In the genomic region with DNA sequence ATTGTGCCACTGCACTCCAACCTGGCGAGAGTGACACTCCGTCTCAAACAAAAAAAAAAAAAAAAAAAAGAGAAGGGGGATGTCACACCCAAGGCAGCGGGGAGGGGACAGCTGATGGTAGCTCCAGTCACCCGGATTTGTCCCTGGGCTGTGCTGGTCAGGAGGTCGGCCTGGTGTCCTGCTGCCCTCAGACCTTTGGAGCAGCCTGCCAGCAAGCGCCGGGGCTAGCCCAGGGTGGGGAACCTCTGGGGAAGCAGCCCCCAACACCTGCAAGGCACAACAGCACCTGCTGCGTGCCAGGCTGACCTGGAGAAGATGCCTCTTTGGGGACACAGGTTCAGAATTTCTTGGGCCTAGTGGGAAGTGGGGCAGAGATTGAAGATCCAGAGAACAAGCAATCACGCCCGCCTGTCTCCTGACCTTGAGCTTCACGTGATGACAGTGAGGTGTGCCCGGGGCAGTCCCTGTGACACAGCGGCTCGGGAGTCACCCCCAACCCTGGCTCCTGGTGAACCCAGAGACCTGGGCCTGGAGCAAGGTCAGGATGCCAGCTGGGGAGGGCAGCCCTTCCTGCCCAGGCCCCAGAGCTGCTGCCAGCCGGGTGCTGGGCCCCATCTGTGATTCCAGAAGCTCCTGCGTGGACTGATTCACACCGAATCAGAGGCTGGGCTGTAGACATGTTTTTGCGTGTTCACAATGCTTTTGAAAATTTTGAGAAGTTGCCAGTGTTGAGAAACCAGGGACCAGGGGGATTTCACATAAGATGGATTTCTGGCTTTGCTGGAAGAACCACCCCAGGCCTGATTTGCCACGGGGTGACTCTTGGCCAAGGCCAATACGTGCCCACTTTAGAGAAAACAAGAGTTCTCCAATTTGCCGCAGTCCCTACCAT, we compare ENCODE assay signal across 16 cellular contexts.
A peak's percentile ranks its signal among the peaks of the same experiment; 100 is the strongest.
DNase-seq lines count a peak whose midpoint lies in the region; FAIRE-seq and TF ChIP-seq lines count a peak whose summit lies in the region.
"Had no signal": no experiment of that assay in that cellular context is flagged by ENCODE, and none has a peak within 500 bp of the region (broad histone marks: within the 10 kb centered on the region; RNA-seq: fewer than 3 reads in every experiment).

No MANE protein-coding gene starts in this region.

- H3K27me3 ChIP-seq in PC-9 (ENCODE audit: insufficient read depth, low read depth): no peaks in the 10 kb centered on the region
- H3K27me3 ChIP-seq: MG63 had no signal

- peaks cover 77% of the 10 kb centered on the region for H4K20me1 ChIP-seq in PC-9 (ENCODE audit: insufficient read depth)

- peak overlapping the region; percentile 17 for H3K27ac Mint-ChIP-seq in dendritic cell treated with granulocyte-macrophage colony-stimulating factor and Interleukin-4, amounts not matched to agents 40 ng/mL and 50 ng/mL, for 4 days
- peak overlapping the region; percentile 89 for H3K27ac Mint-ChIP-seq in neural crest cell (ENCODE audit: unreplicated experiment)

- no peak overlapping the region for H3K4me3 Mint-ChIP-seq in dendritic cell treated with granulocyte-macrophage colony-stimulating factor and Interleukin-4, amounts not matched to agents 40 ng/mL and 50 ng/mL, for 4 days
- no peak overlapping the region for H3K4me3 Mint-ChIP-seq in neural crest cell

- FAIRE-seq in urothelium cell line (lab: Jason Lieb, UNC): no peak
- FAIRE-seq: endometrium, GM18507 had no signal

- H3K36me3 Mint-ChIP-seq in dendritic cell treated with granulocyte-macrophage colony-stimulating factor and Interleukin-4, amounts not matched to agents 40 ng/mL and 50 ng/mL, for 4 days (ENCODE audit: low read depth): peaks cover 100% of the 10 kb centered on the region
- peaks cover 10% of the 10 kb centered on the region for H3K36me3 Mint-ChIP-seq in neural crest cell (ENCODE audit: low read depth)

- TF ChIP-seq CTCF in AG10803 (conservative IDR thresholded peaks at IDR 0.05; ENCODE audit: low read length): no peak
- no peak for TF ChIP-seq CTCF in PC-9 (conservative IDR thresholded peaks at IDR 0.05)
- no peak for TF ChIP-seq CTCF in neural crest cell (conservative IDR thresholded peaks at IDR 0.05)

- 0 out of 2 replicates have a peak overlapping the region, but pooled peaks have one; percentile 16 for H3K27ac ChIP-seq in PC-9

- no TSS peak for BruUV-seq in PC-9 (replicated peaks; lab: Mats Ljungman, UMichigan)

- H3K4me1 Mint-ChIP-seq in dendritic cell treated with granulocyte-macrophage colony-stimulating factor and Interleukin-4, amounts not matched to agents 40 ng/mL and 50 ng/mL, for 4 days (ENCODE audit: low read depth): peaks cover 34% of the 10 kb centered on the region
- H3K4me1 Mint-ChIP-seq in neural crest cell: peaks cover under 1% of the 10 kb centered on the region

- no peak overlapping the region for H2AFZ ChIP-seq in PC-9

- H3K4me1 ChIP-seq in PC-9 (replicated peaks; ENCODE audit: insufficient read depth): no peaks in the 10 kb centered on the region

- no peaks in the 10 kb centered on the region for H3K27me3 Mint-ChIP-seq in dendritic cell treated with granulocyte-macrophage colony-stimulating factor and Interleukin-4, amounts not matched to agents 40 ng/mL and 50 ng/mL, for 4 days
- H3K27me3 Mint-ChIP-seq in neural crest cell (ENCODE audit: low read depth): no peaks in the 10 kb centered on the region

- peaks cover 13% of the 10 kb centered on the region for H3K36me3 ChIP-seq in PC-9 (ENCODE audit: low read depth)

- no peaks in the 10 kb centered on the region for H3K9me3 ChIP-seq in PC-9 (ENCODE audit: insufficient read depth, low read depth)
- H3K9me3 ChIP-seq: MG63 had no signal

- H3K79me2 ChIP-seq in PC-9 (ENCODE audit: low read depth): peaks cover 43% of the 10 kb centered on the region

- no peaks in the 10 kb centered on the region for H3K9me3 Mint-ChIP-seq in dendritic cell treated with granulocyte-macrophage colony-stimulating factor and Interleukin-4, amounts not matched to agents 40 ng/mL and 50 ng/mL, for 4 days
- H3K9me3 Mint-ChIP-seq in neural crest cell: no peaks in the 10 kb centered on the region

- H3F3A ChIP-seq in PC-9 (ENCODE audit: insufficient read depth, low read depth): peaks cover 33% of the 10 kb centered on the region; the same call in 1 of the 2 replicates

- intact Hi-C loops in PC-9 (cut with micrococcal nuclease; ENCODE audit: unreplicated experiment): loop anchor here (2.0 kb wide), 1 partner anchor 91 kb away; no protein-coding TSS in a partner anchor
- intact Hi-C loops in dendritic cell treated with granulocyte-macrophage colony-stimulating factor and Interleukin-4, amounts not matched to agents 40 ng/mL and 50 ng/mL, for 4 days (cut with micrococcal nuclease): no loop called here

- no peak overlapping the region for H3K4me3 ChIP-seq in AG10803 (ENCODE audit: low read length)
- H3K4me3 ChIP-seq in PC-9: no peak overlapping the region
- H3K4me3 ChIP-seq: MG63 had no signal

- DNase-seq in AG10803 (ENCODE audit: low read depth) (peak; percentile 54), PC-9 (no peak), neural crest cell (ENCODE audit: low read depth, low spot score) (no peak), NCI-H2081 treated with DMSO at 0.1 percent for 48 hours (lab: John Stamatoyannopoulos, UW) (no peak), ecto neural progenitor cell (ENCODE audit: low spot score) (no peak), DMS153 treated with DMSO at 0.1 percent for 48 hours (lab: John Stamatoyannopoulos, UW; ENCODE audit: unreplicated experiment) (no peak), urothelium cell line (ENCODE audit: low spot score) (no peak)
- DNase-seq: hippocampal formation; MG63; NCI-H2029 treated with DMSO at 0.1 percent for 48 hours; NCI-H524 treated with DMSO at 0.1 percent for 48 hours; OCI-M1; stimulated activated CD4-positive, alpha-beta T cell treated with anti-CD3 and anti-CD28 coated beads, Interleukin-2, amount 100 ng/mL, for 24 hours had no signal

- POLR2A ChIA-PET in PC-9 (lab: Charles Lee; ENCODE audit: unreplicated experiment): no interaction called here

- no peak overlapping the region for H3K4me2 ChIP-seq in PC-9

- CTCF ChIA-PET in PC-9 (lab: Charles Lee): interaction anchor here (0.6 to 0.7 kb wide), 2 partner anchors 179 to 208 kb away, joined by 3 read pairs; no protein-coding TSS in a partner anchor

- H3K9me2 ChIP-seq in PC-9 (ENCODE audit: insufficient read depth): no peaks in the 10 kb centered on the region
